Comparison of ENCODE assay signal across 8 cellular contexts in genomic region chr17:74922694-74923537, GRCh38. TPM values are rescaled to one million over a fixed set of nuclear protein-coding genes. Genes with fewer than 3 reads are reported as not detected.
A peak's percentile ranks its signal among the peaks of the same experiment; 100 is the strongest.
DNase-seq lines count a peak whose midpoint lies in the region; ATAC-seq lines count a peak whose summit lies in the region.

Gene USH1G (minus strand): TSS chr17:74923255. CDS start chr17:74923073, 182 bp downstream.

- H3K4me1 ChIP-seq in right cardiac atrium (ENCODE audit: control insufficient read depth, insufficient read depth, low read length) = no peaks in the 10 kb centered on the region

- H3K4me1 Mint-ChIP-seq in activated CD4-positive, alpha-beta memory T cell treated with anti-CD3 and anti-CD28 coated beads, Interleukin-2, amount 10 ng/mL, durations not matched to agents 7 days and 5 days = peaks cover 3% of the 10 kb centered on the region
- peaks cover 21% of the 10 kb centered on the region for H3K4me1 Mint-ChIP-seq in stimulated activated effector memory CD8-positive, alpha-beta T cell treated with anti-CD3 and anti-CD28 coated beads, Interleukin-12 subunit alpha, Interleukin-12 subunit beta, amount 100 ng/mL, for 72 hours

- no peaks in the 10 kb centered on the region for H3K9me3 ChIP-seq in right cardiac atrium (ENCODE audit: control insufficient read depth, low read length)

- peak; percentile 47 for DNase-seq in NCI-H146 (lab: John Stamatoyannopoulos, UW)
- no peak for DNase-seq in NCI-H146 treated with DMSO at 0.1 percent for 48 hours (lab: John Stamatoyannopoulos, UW; ENCODE audit: unreplicated experiment)
- peak; percentile 20 for DNase-seq in activated CD4-positive, alpha-beta memory T cell treated with anti-CD3 and anti-CD28 coated beads, Interleukin-2, amount 10 ng/mL, durations not matched to agents 7 days and 5 days
- DNase-seq in right cardiac atrium = peak in 1 of 3 donors; percentile 65
- peak in 1 of 2 donors; percentile 14 for DNase-seq in stimulated activated effector memory CD8-positive, alpha-beta T cell treated with anti-CD3 and anti-CD28 coated beads, Interleukin-12 subunit alpha, Interleukin-12 subunit beta, amount 100 ng/mL, for 72 hours (ENCODE audit: low spot score in 2 of 2)
- no peak for DNase-seq in stimulated activated CD4-positive, alpha-beta T cell treated with anti-CD3 and anti-CD28 coated beads, Interleukin-4, amount 100 ng/mL, for 4 hours
- no peak for DNase-seq in NCI-H1092 treated with DMSO at 0.1 percent for 48 hours (lab: John Stamatoyannopoulos, UW)

- POLR2A ChIA-PET in activated CD4-positive, alpha-beta memory T cell treated with anti-CD3 and anti-CD28 coated beads, Interleukin-2, amount 10 ng/mL, durations not matched to agents 7 days and 5 days (lab: Charles Lee) = no interaction called here

- no peak within 1 kb of the TSS for H3K27ac ChIP-seq in right cardiac atrium (ENCODE audit: low read length)

- peak; percentile 4 to 26 for ATAC-seq in right cardiac atrium
- ATAC-seq in stimulated activated effector memory CD8-positive, alpha-beta T cell treated with anti-CD3 and anti-CD28 coated beads, Interleukin-12 subunit alpha, Interleukin-12 subunit beta, amount 100 ng/mL, for 72 hours = peak; percentile 55
- ATAC-seq in GM19452 (IDR thresholded peaks at IDR 0.05; ENCODE audit: unreplicated experiment) = no peak

- H3K27me3 Mint-ChIP-seq in activated CD4-positive, alpha-beta memory T cell treated with anti-CD3 and anti-CD28 coated beads, Interleukin-2, amount 10 ng/mL, durations not matched to agents 7 days and 5 days = peaks cover 53% of the 10 kb centered on the region

- no peak within 1 kb of the TSS for H3K4me3 Mint-ChIP-seq in activated CD4-positive, alpha-beta memory T cell treated with anti-CD3 and anti-CD28 coated beads, Interleukin-2, amount 10 ng/mL, durations not matched to agents 7 days and 5 days
- H3K4me3 Mint-ChIP-seq in stimulated activated effector memory CD8-positive, alpha-beta T cell treated with anti-CD3 and anti-CD28 coated beads, Interleukin-12 subunit alpha, Interleukin-12 subunit beta, amount 100 ng/mL, for 72 hours = peak within 1 kb of the TSS; percentile 46

- H3K27me3 ChIP-seq in right cardiac atrium (ENCODE audit: control insufficient read depth, insufficient read depth) = no peaks in the 10 kb centered on the region

- CTCF ChIA-PET in activated CD4-positive, alpha-beta memory T cell treated with anti-CD3 and anti-CD28 coated beads, Interleukin-2, amount 10 ng/mL, durations not matched to agents 7 days and 5 days (lab: Charles Lee) = interaction anchor here (0.8 to 3.5 kb wide), 7 partner anchors 23 to 490 kb away, joined by 3 to 20 read pairs (median 3); partner anchors contain the start of gene FDXR

- H3K4me3 ChIP-seq in right cardiac atrium (ENCODE audit: low read length) = peak within 1 kb of the TSS; percentile 8

- H3K27ac Mint-ChIP-seq in activated CD4-positive, alpha-beta memory T cell treated with anti-CD3 and anti-CD28 coated beads, Interleukin-2, amount 10 ng/mL, durations not matched to agents 7 days and 5 days = no peak within 1 kb of the TSS
- no peak within 1 kb of the TSS for H3K27ac Mint-ChIP-seq in stimulated activated effector memory CD8-positive, alpha-beta T cell treated with anti-CD3 and anti-CD28 coated beads, Interleukin-12 subunit alpha, Interleukin-12 subunit beta, amount 100 ng/mL, for 72 hours

- intact Hi-C loops in right cardiac atrium (cut with DNase I) = no loop called here

- WGBS in right cardiac atrium = 5% methylated on average over 57 of the region's 57 CpGs

- no peaks in the 10 kb centered on the region for H3K36me3 Mint-ChIP-seq in activated CD4-positive, alpha-beta memory T cell treated with anti-CD3 and anti-CD28 coated beads, Interleukin-2, amount 10 ng/mL, durations not matched to agents 7 days and 5 days (ENCODE audit: low read depth)
- no peaks in the 10 kb centered on the region for H3K36me3 Mint-ChIP-seq in stimulated activated effector memory CD8-positive, alpha-beta T cell treated with anti-CD3 and anti-CD28 coated beads, Interleukin-12 subunit alpha, Interleukin-12 subunit beta, amount 100 ng/mL, for 72 hours

- no peaks in the 10 kb centered on the region for H3K9me3 Mint-ChIP-seq in activated CD4-positive, alpha-beta memory T cell treated with anti-CD3 and anti-CD28 coated beads, Interleukin-2, amount 10 ng/mL, durations not matched to agents 7 days and 5 days
- no peaks in the 10 kb centered on the region for H3K9me3 Mint-ChIP-seq in stimulated activated effector memory CD8-positive, alpha-beta T cell treated with anti-CD3 and anti-CD28 coated beads, Interleukin-12 subunit alpha, Interleukin-12 subunit beta, amount 100 ng/mL, for 72 hours

RNA-seq across cellular contexts. Expression of gene USH1G, which starts in this region (rescaled TPM):
- total RNA-seq in activated CD4-positive, alpha-beta memory T cell treated with anti-CD3 and anti-CD28 coated beads, Interleukin-2, amount 10 ng/mL, durations not matched to agents 7 days and 5 days = not detected
- total RNA-seq in right cardiac atrium = under 1 TPM; 0.06 to 0.59 (median 0.27) TPM
- polyA plus RNA-seq in right cardiac atrium = 0.23 TPM

Comparison
In these comparisons a context has a peak if more than half of its experiments do, and no peak if none do; other contexts are left out.
1. Peak in DNase-seq in activated CD4-positive, alpha-beta memory T cell treated with anti-CD3 and anti-CD28 coated beads, Interleukin-2, amount 10 ng/mL, durations not matched to agents 7 days and 5 days; RNA of the gene not detected or under 1 TPM.
2. Peak in ATAC-seq and H3K4me3 ChIP-seq in right cardiac atrium; RNA of the gene not detected or under 1 TPM.